Comparison of ENCODE assay signal across 27 cellular contexts in genomic region chr12:48122065-48122834, GRCh38. TPM values are rescaled to one million over a fixed set of nuclear protein-coding genes. Genes with fewer than 3 reads are reported as not detected.
DNase-seq lines count a peak whose midpoint lies in the region; ATAC-seq and TF ChIP-seq lines count a peak whose summit lies in the region.
"Had no signal": no experiment of that assay in that cellular context is flagged by ENCODE, and none has a peak within 500 bp of the region (broad histone marks: within the 10 kb centered on the region; RNA-seq: fewer than 3 reads in every experiment).

No MANE protein-coding gene starts in this region.

- intact Hi-C loops in MCF 10A (cut with micrococcal nuclease): no loop called here
- intact Hi-C loops in breast epithelium (cut with DNase I; ENCODE audit: low total_unique reads): no loop called here
- intact Hi-C loops in uterus (cut with DNase I; ENCODE audit: low total_unique reads): no loop called here
- intact Hi-C loops in sciatic nerve (cut with DNase I): no loop called here

- TF ChIP-seq POLR2A in breast epithelium (IDR thresholded peaks at IDR 0.05) (no peak), erythroblast (IDR thresholded peaks at IDR 0.05; ENCODE audit: low read length) (no peak), uterus (IDR thresholded peaks at IDR 0.05) (no peak)

- no peaks in the 10 kb centered on the region for H3K27me3 ChIP-seq in breast epithelium
- no peaks in the 10 kb centered on the region for H3K27me3 ChIP-seq in uterus
- H3K27me3 ChIP-seq in osteoblast (ENCODE audit: insufficient read depth, low read length): peaks cover 3% of the 10 kb centered on the region
- H3K27me3 ChIP-seq: esophagus muscularis mucosa, left lung had no signal

- H3K79me2 ChIP-seq in osteoblast (ENCODE audit: insufficient read depth, low read length): peaks cover 34% of the 10 kb centered on the region

- no peak overlapping the region for H3K4me3 Mint-ChIP-seq in MCF 10A (ENCODE audit: unreplicated experiment)
- H3K4me3 Mint-ChIP-seq: activated naive CD4-positive, alpha-beta T cell treated with anti-CD3 and anti-CD28 coated beads, Interleukin-2, amount 10 ng/mL, durations not matched to agents 7 days and 5 days; B cell; CD8-positive, alpha-beta memory T cell; immature natural killer cell; mesothelial cell of epicardium; natural killer cell treated with Interleukin-12 subunit alpha and Interleukin-12 subunit beta and Interleukin-15 and Interleukin-18, amount 100 ng/mL, for 72 hours had no signal

- H3K9me3 Mint-ChIP-seq in MCF 10A (ENCODE audit: unreplicated experiment): no peaks in the 10 kb centered on the region
- H3K9me3 Mint-ChIP-seq: activated naive CD4-positive, alpha-beta T cell treated with anti-CD3 and anti-CD28 coated beads, Interleukin-2, amount 10 ng/mL, durations not matched to agents 7 days and 5 days; immature natural killer cell; mesothelial cell of epicardium; natural killer cell treated with Interleukin-12 subunit alpha and Interleukin-12 subunit beta and Interleukin-15 and Interleukin-18, amount 100 ng/mL, for 72 hours had no signal

- peak; percentile 19 for DNase-seq in MCF 10A (ENCODE audit: unreplicated experiment)
- DNase-seq in breast epithelium (ENCODE audit: low spot score in 2 of 2): no peak
- peak; percentile 69 to 80 for DNase-seq in erythroblast (lab: John Stamatoyannopoulos, UW)
- peak; percentile 56 for DNase-seq in myocyte (ENCODE audit: low read depth)
- no peak for DNase-seq in uterus
- no peak for DNase-seq in sciatic nerve (ENCODE audit: low spot score)
- DNase-seq in osteoblast (ENCODE audit: insufficient read length, low spot score, missing footprints): no peak
- no peak for DNase-seq in mesenteric fat pad (ENCODE audit: low spot score)
- DNase-seq: activated CD4-positive, alpha-beta T cell treated with anti-CD3 and anti-CD28 coated beads, Interleukin-2, amount 50 U/mL, for 4 hours; activated naive CD4-positive, alpha-beta T cell treated with anti-CD3 and anti-CD28 coated beads, Interleukin-2, amount 10 ng/mL, durations not matched to agents 7 days and 5 days; CD8-positive, alpha-beta memory T cell; DMS153; effector CD8-positive, alpha-beta T cell; foreskin keratinocyte; hippocampal formation; immature natural killer cell; left lung; NCI-H1092; NCI-H187; NCI-H526; stimulated activated naive CD4-positive, alpha-beta T cell treated with Interleukin-2 at 50 U/mL for 16 hours had no signal

- H3K4me3 ChIP-seq in breast epithelium (no peak overlapping the region), uterus (no peak overlapping the region), osteoblast (ENCODE audit: insufficient read depth, low read length) (no peak overlapping the region)
- H3K4me3 ChIP-seq: A549, esophagus muscularis mucosa, left lung, SJSA1 had no signal

- peaks cover 2% of the 10 kb centered on the region for H3K27me3 Mint-ChIP-seq in MCF 10A (ENCODE audit: insufficient read depth, unreplicated experiment)
- H3K27me3 Mint-ChIP-seq: activated naive CD4-positive, alpha-beta T cell treated with anti-CD3 and anti-CD28 coated beads, Interleukin-2, amount 10 ng/mL, durations not matched to agents 7 days and 5 days; B cell had no signal

- H3K36me3 Mint-ChIP-seq in MCF 10A (ENCODE audit: insufficient read depth, unreplicated experiment): peaks cover 49% of the 10 kb centered on the region

- H3K27ac ChIP-seq in breast epithelium (no peak overlapping the region), uterus (no peak overlapping the region), osteoblast (ENCODE audit: low read depth, low read length) (no peak overlapping the region)
- H3K27ac ChIP-seq: A549, esophagus muscularis mucosa, foreskin keratinocyte, left lung, SJSA1 had no signal

- no peaks in the 10 kb centered on the region for H3K4me1 ChIP-seq in breast epithelium
- H3K4me1 ChIP-seq in uterus: peaks cover 0 to 7% of the 10 kb centered on the region in 2 donors
- H3K4me1 ChIP-seq in osteoblast (ENCODE audit: insufficient read depth, low read length): peaks cover 14% of the 10 kb centered on the region

- H4K20me1 ChIP-seq in osteoblast (ENCODE audit: insufficient read depth, low read length): peaks cover 4% of the 10 kb centered on the region

- BruUV-seq in MCF 10A (replicated peaks; lab: Mats Ljungman, UMichigan): no TSS peak

- CTCF ChIA-PET in MCF 10A (lab: Yijun Ruan, JAX): no interaction called here

- POLR2A ChIA-PET in MCF 10A (lab: Yijun Ruan, JAX): interaction anchor here (0.8 to 1.1 kb wide), 4 partner anchors 15 to 82 kb away, joined by 3 to 4 read pairs (median 3); partner anchors contain the start of gene SENP1

- no peak overlapping the region for H2AFZ ChIP-seq in osteoblast (ENCODE audit: low read length)

- ATAC-seq in sciatic nerve: no peak
- ATAC-seq: A549; foreskin keratinocyte; left lung; natural killer cell treated with Interleukin-12 subunit alpha and Interleukin-12 subunit beta and Interleukin-15 and Interleukin-18, amount 100 ng/mL, for 72 hours had no signal

- no peak overlapping the region for H3K27ac Mint-ChIP-seq in MCF 10A (ENCODE audit: low read depth, unreplicated experiment)
- H3K27ac Mint-ChIP-seq: activated naive CD4-positive, alpha-beta T cell treated with anti-CD3 and anti-CD28 coated beads, Interleukin-2, amount 10 ng/mL, durations not matched to agents 7 days and 5 days; B cell; immature natural killer cell; mesothelial cell of epicardium; natural killer cell treated with Interleukin-12 subunit alpha and Interleukin-12 subunit beta and Interleukin-15 and Interleukin-18, amount 100 ng/mL, for 72 hours had no signal

- H3K4me1 Mint-ChIP-seq in MCF 10A (ENCODE audit: insufficient read depth, unreplicated experiment): peaks cover 26% of the 10 kb centered on the region

- no peak overlapping the region for H3K4me2 ChIP-seq in osteoblast (ENCODE audit: insufficient read depth, low read length)
- H3K4me2 ChIP-seq: A549 had no signal

- TF ChIP-seq CTCF in MCF 10A (IDR thresholded peaks at IDR 0.05; ENCODE audit: unreplicated experiment): no peak
- no peak for TF ChIP-seq CTCF in breast epithelium (IDR thresholded peaks at IDR 0.05)
- no peak for TF ChIP-seq CTCF in uterus (IDR thresholded peaks at IDR 0.05)
- TF ChIP-seq CTCF in osteoblast (IDR thresholded peaks at IDR 0.05; ENCODE audit: extremely low read depth, low read depth, low read length): no peak

- H3K9me3 ChIP-seq in breast epithelium (no peaks in the 10 kb centered on the region), uterus (no peaks in the 10 kb centered on the region), osteoblast (ENCODE audit: low read depth, low read length) (no peaks in the 10 kb centered on the region)
- H3K9me3 ChIP-seq: A549, esophagus muscularis mucosa, left lung, SJSA1 had no signal

- no peaks in the 10 kb centered on the region for H3K36me3 ChIP-seq in breast epithelium
- H3K36me3 ChIP-seq in uterus: no peaks in the 10 kb centered on the region
- H3K36me3 ChIP-seq in osteoblast (ENCODE audit: insufficient read depth, low read length): peaks cover 35% of the 10 kb centered on the region

RNA-seq across cellular contexts. Expression of gene PFKM, which starts 3.1 kb away (rescaled TPM):
- total RNA-seq in MCF 10A (2022): 65.9 and 69.3 TPM in 2 replicates
- 10 to 100 TPM; 19.0 to 40.0 (median 31.8) TPM for total RNA-seq in breast epithelium
- total RNA-seq in myocyte: 134 and 137 TPM in 2 replicates
- 102 TPM for polyA plus RNA-seq in myocyte (2012)
- total RNA-seq in uterus: 100 to 1,000 TPM in 1 of 4 donors, 10 to 100 TPM in 3; 30.9 to 150 (median 70.8) TPM
- total RNA-seq in sciatic nerve: 66.0 TPM
- total RNA-seq in osteoblast: 64.8 and 81.0 TPM in 2 replicates
- total RNA-seq in mesenteric fat pad: 27.5 TPM

RNA-seq across cellular contexts. Expression of gene SENP1, which starts 16.4 kb away (rescaled TPM):
- total RNA-seq in MCF 10A (2022) (21.7 and 24.5 TPM in 2 replicates), breast epithelium (10 to 100 TPM; 14.4 to 36.1 (median 30.2) TPM), myocyte (10.9 and 14.0 TPM in 2 replicates), uterus (10 to 100 TPM; 24.1 to 43.9 (median 32.4) TPM), sciatic nerve (23.8 TPM), osteoblast (23.9 and 27.4 TPM in 2 replicates), mesenteric fat pad (14.5 TPM)
- polyA plus RNA-seq in myocyte (2012): 4.2 TPM

RNA-seq across cellular contexts. Expression of gene ASB8, which starts 35.1 kb away (rescaled TPM):
- total RNA-seq in MCF 10A (2022): 23.0 and 24.0 TPM in 2 replicates
- total RNA-seq in breast epithelium: 10 to 100 TPM; 20.6 to 37.2 (median 30.6) TPM
- 41.5 and 44.8 TPM in 2 replicates for total RNA-seq in myocyte
- polyA plus RNA-seq in myocyte (2012): 37.8 TPM
- 10 to 100 TPM; 22.3 to 50.9 (median 32.5) TPM for total RNA-seq in uterus
- 36.0 TPM for total RNA-seq in sciatic nerve
- 35.5 and 35.9 TPM in 2 replicates for total RNA-seq in osteoblast
- total RNA-seq in mesenteric fat pad: 41.8 TPM

Comparison
In these comparisons a context has a peak if more than half of its experiments do, and no peak if none do; other contexts are left out.
1. DNase-seq: peak in MCF 10A (single experiment), erythroblast (2 of 2) and myocyte (single experiment); none in breast epithelium (0 of 2), uterus (0 of 2), sciatic nerve (single experiment), osteoblast (single experiment) and mesenteric fat pad (single experiment).